ENCODE assay signal across 14 cellular contexts in genomic region chr13:96810104-96810503, GRCh38.
A peak's percentile ranks its signal among the peaks of the same experiment; 100 is the strongest.
DNase-seq lines count a peak whose midpoint lies in the region; ATAC-seq and TF ChIP-seq lines count a peak whose summit lies in the region.
"Had no signal": no experiment of that assay in that cellular context is flagged by ENCODE, and none has a peak within 500 bp of the region (broad histone marks: within the 10 kb centered on the region; RNA-seq: fewer than 3 reads in every experiment).

No MANE protein-coding gene starts in this region.

- no peak for TF ChIP-seq CTCF in ascending aorta (IDR thresholded peaks at IDR 0.05)
- no peak for TF ChIP-seq CTCF in osteoblast (IDR thresholded peaks at IDR 0.05; ENCODE audit: extremely low read depth, low read depth, low read length)

- WGBS in aorta, 2 donors: 54% methylated on average over 4 of the region's 4 CpGs

- DNase-seq in DMS 273 (lab: John Stamatoyannopoulos, UW; ENCODE audit: unreplicated experiment) (peak; percentile 39), DMS 273 treated with DMSO at 0.1 percent for 48 hours (lab: John Stamatoyannopoulos, UW) (no peak), ascending aorta (ENCODE audit: low spot score in 2 of 2) (no peak), osteoblast (ENCODE audit: insufficient read length, low spot score, missing footprints) (peak; percentile 3), aorta (no peak), NCI-H82 (lab: John Stamatoyannopoulos, UW) (no peak), MG63 (no peak)
- DNase-seq in effector CD4-positive, alpha-beta T cell: no peak
- DNase-seq: CD8-positive, alpha-beta T cell; COR-L47; DMS53; HCEC 1CT; HFFc6 had no signal

- peaks cover 5 to 48% of the 10 kb centered on the region in 2 donors for H3K4me1 ChIP-seq in ascending aorta
- H3K4me1 ChIP-seq in osteoblast (ENCODE audit: insufficient read depth, low read length): no peaks in the 10 kb centered on the region
- H3K4me1 ChIP-seq in aorta (ENCODE audit: control insufficient read depth in 1 of 2, insufficient read depth in 2 of 2, low read length in 2 of 2): peaks cover 17 to 18% of the 10 kb centered on the region in 2 donors

- H3K27me3 ChIP-seq in ascending aorta (no peaks in the 10 kb centered on the region), osteoblast (ENCODE audit: insufficient read depth, low read length) (no peaks in the 10 kb centered on the region), aorta (ENCODE audit: control insufficient read depth in 1 of 2, insufficient read depth in 2 of 2, low read length in 1 of 2) (no peaks in the 10 kb centered on the region), MG63 (no peaks in the 10 kb centered on the region)

- H3K36me3 ChIP-seq in ascending aorta (no peaks in the 10 kb centered on the region), osteoblast (ENCODE audit: insufficient read depth, low read length) (no peaks in the 10 kb centered on the region), aorta (ENCODE audit: control insufficient read depth in 1 of 2, insufficient read depth in 2 of 2, low read length in 1 of 2) (no peaks in the 10 kb centered on the region), MG63 (no peaks in the 10 kb centered on the region)

- H3K79me2 ChIP-seq in osteoblast (ENCODE audit: insufficient read depth, low read length): no peaks in the 10 kb centered on the region

- H3K4me2 ChIP-seq in osteoblast (ENCODE audit: insufficient read depth, low read length): no peak overlapping the region

- no peaks in the 10 kb centered on the region for H4K20me1 ChIP-seq in osteoblast (ENCODE audit: insufficient read depth, low read length)

- peak overlapping the region; percentile 75 to 76 for H3K27ac ChIP-seq in ascending aorta
- H3K27ac ChIP-seq in osteoblast (ENCODE audit: low read depth, low read length): no peak overlapping the region
- peak overlapping the region; percentile 52 to 69 for H3K27ac ChIP-seq in aorta (ENCODE audit: low read depth in 1 of 2, low read length in 2 of 2)
- H3K27ac ChIP-seq: 22Rv1 had no signal

- no peak overlapping the region for H2AFZ ChIP-seq in osteoblast (ENCODE audit: low read length)

- H3K9me3 ChIP-seq in ascending aorta (peaks cover 0 to 5% of the 10 kb centered on the region in 2 donors), osteoblast (ENCODE audit: low read depth, low read length) (no peaks in the 10 kb centered on the region), aorta (ENCODE audit: control insufficient read depth, low read length) (no peaks in the 10 kb centered on the region), MG63 (peaks cover 4% of the 10 kb centered on the region; the same call in 1 of the 2 replicates)

- no peak overlapping the region for H3K4me3 ChIP-seq in ascending aorta
- H3K4me3 ChIP-seq in osteoblast (ENCODE audit: insufficient read depth, low read length): no peak overlapping the region
- H3K4me3 ChIP-seq in aorta (ENCODE audit: low read length in 2 of 2): no peak overlapping the region
- no peak overlapping the region for H3K4me3 ChIP-seq in MG63

- intact Hi-C loops in ascending aorta (cut with DNase I) (no loop called here), aorta (cut with DNase I) (no loop called here)

- ATAC-seq in aorta (ENCODE audit: low FRiP score): no peak
- ATAC-seq: CD8-positive, alpha-beta T cell had no signal

Comparison
In these comparisons a context has a peak if more than half of its experiments do, and no peak if none do; other contexts are left out.
1. DNase-seq: peak in DMS 273 (single experiment) and osteoblast (single experiment); none in DMS 273 treated with DMSO at 0.1 percent for 48 hours (single experiment), ascending aorta (0 of 2), aorta (0 of 2), NCI-H82 (single experiment), MG63 (single experiment) and effector CD4-positive, alpha-beta T cell (single experiment).